10 cellular contexts compared by ENCODE assay signal in genomic region chr2:33210626-33211025, GRCh38.
DNase-seq lines count a peak whose midpoint lies in the region; ATAC-seq, FAIRE-seq and TF ChIP-seq lines count a peak whose summit lies in the region.
"Had no signal": no experiment of that assay in that cellular context is flagged by ENCODE, and none has a peak within 500 bp of the region (broad histone marks: within the 10 kb centered on the region; RNA-seq: fewer than 3 reads in every experiment).

No MANE protein-coding gene starts in this region.

- H3K36me3 Mint-ChIP-seq in CD14-positive monocyte = no peaks in the 10 kb centered on the region

- H3K4me1 ChIP-seq in lung (ENCODE audit: control insufficient read depth in 2 of 2, insufficient read depth in 2 of 2, low read length in 2 of 2) = peaks cover 4 to 8% of the 10 kb centered on the region in 2 donors

- H3K27me3 ChIP-seq in lung (ENCODE audit: control insufficient read depth, insufficient read depth) = no peaks in the 10 kb centered on the region
- H3K27me3 ChIP-seq: BLaER1 treated with 17β-estradiol and CSF1 and Interleukin-3, amounts not matched to agents 10 nM and 100 nM had no signal

- no peak for FAIRE-seq in GM12891 (lab: Jason Lieb, UNC)

- DNase-seq in A172 (ENCODE audit: low spot score) (peak; percentile 85), M059J (ENCODE audit: low read depth) (peak; percentile 92), coronary artery (ENCODE audit: low spot score) (peak; percentile 79), lung (ENCODE audit: low spot score) (peak; percentile 44), CD14-positive monocyte (ENCODE audit: low spot score) (no peak), NAMALWA (ENCODE audit: low spot score) (no peak), GM12891 (ENCODE audit: insufficient read length, low spot score) (no peak)

- peaks cover 0 to 3% (median 0%) of the 10 kb centered on the region in 7 donors for H3K9me3 Mint-ChIP-seq in CD14-positive monocyte

- H3K36me3 ChIP-seq in lung (ENCODE audit: control insufficient read depth in 2 of 2, insufficient read depth in 2 of 2, low read length in 2 of 2) = no peaks in the 10 kb centered on the region
- H3K36me3 ChIP-seq: BLaER1 treated with 17β-estradiol and CSF1 and Interleukin-3, amounts not matched to agents 10 nM and 100 nM had no signal

- no peaks in the 10 kb centered on the region for H3K9me3 ChIP-seq in lung (ENCODE audit: control insufficient read depth in 2 of 2, insufficient read depth in 1 of 2, low read length in 1 of 2)
- H3K9me3 ChIP-seq: BLaER1 treated with 17β-estradiol and CSF1 and Interleukin-3, amounts not matched to agents 10 nM and 100 nM had no signal

- ATAC-seq in lung (ENCODE audit: insufficient read depth, low FRiP score) = peak; percentile 73
- ATAC-seq in HG03342 (IDR thresholded peaks at IDR 0.05; ENCODE audit: unreplicated experiment) = no peak

- peaks cover 0 to 2% (median 1%) of the 10 kb centered on the region in 3 donors for H3K27me3 Mint-ChIP-seq in CD14-positive monocyte (ENCODE audit: low read depth in 3 of 3)

- no peak for TF ChIP-seq CTCF in coronary artery (IDR thresholded peaks at IDR 0.05)
- no peak for TF ChIP-seq CTCF in lung (IDR thresholded peaks at IDR 0.05; ENCODE audit: control extremely low read depth, extremely low read depth)
- no peak for TF ChIP-seq CTCF in CD14-positive monocyte (IDR thresholded peaks at IDR 0.05)

- H3K27ac ChIP-seq in coronary artery (peak overlapping the region; percentile 84 to 95), lung (ENCODE audit: low read depth in 1 of 2, low read length in 1 of 2) (no peak overlapping the region)
- H3K27ac ChIP-seq: BLaER1 treated with 17β-estradiol and CSF1 and Interleukin-3, amounts not matched to agents 10 nM and 100 nM; KMS-11 had no signal

- no peak overlapping the region for H3K4me3 ChIP-seq in coronary artery
- H3K4me3 ChIP-seq in lung = no peak overlapping the region
- H3K4me3 ChIP-seq: BLaER1 treated with 17β-estradiol and CSF1 and Interleukin-3, amounts not matched to agents 10 nM and 100 nM had no signal

- peak overlapping the region in 2 of 7 donors; percentile 12 to 63 for H3K27ac Mint-ChIP-seq in CD14-positive monocyte

- TF ChIP-seq POLR2A in GM12891 (IDR thresholded peaks at IDR 0.05; ENCODE audit: low read depth, low read length) = no peak

- H3K4me1 Mint-ChIP-seq in CD14-positive monocyte = peaks cover 8% of the 10 kb centered on the region

- 49 to 64% methylated on average over 3 of the region's 3 CpGs for WGBS in lung, 2 donors

- intact Hi-C loops in CD14-positive monocyte (cut with micrococcal nuclease) = no loop called here

- no peak overlapping the region for H3K4me3 Mint-ChIP-seq in CD14-positive monocyte

TF ChIP-seq in GM12891, 5 proteins besides CTCF, POLR2A, EP300 and RAD21:
- TF ChIP-seq SPI1 (IDR thresholded peaks at IDR 0.05; ENCODE audit: low read depth, low read length) (no peak), TAF1 (IDR thresholded peaks at IDR 0.05; ENCODE audit: low read depth, low read length) (no peak), POLR2AphosphoS5 (IDR thresholded peaks at IDR 0.05; ENCODE audit: low read depth, low read length) (no peak), PAX5 (IDR thresholded peaks at IDR 0.05; ENCODE audit: insufficient read depth, low read length, severe bottlenecking) (no peak), POU2F2 (IDR thresholded peaks at IDR 0.05; ENCODE audit: low read depth, low read length) (no peak)

Comparison
In these comparisons a context has a peak if more than half of its experiments do, and no peak if none do; other contexts are left out.
1. DNase-seq: peak in A172 (single experiment), M059J (single experiment), coronary artery (single experiment) and lung (single experiment); none in CD14-positive monocyte (single experiment), NAMALWA (single experiment) and GM12891 (single experiment).
2. H3K27ac ChIP-seq: peak in coronary artery (2 of 2); none in lung (0 of 2).